15 cellular contexts compared by ENCODE assay signal in genomic region chr17:14305785-14306496, GRCh38. TPM values are rescaled to one million over a fixed set of nuclear protein-coding genes. Genes with fewer than 3 reads are reported as not detected.
A peak's percentile ranks its signal among the peaks of the same experiment; 100 is the strongest.
DNase-seq lines count a peak whose midpoint lies in the region; ATAC-seq, FAIRE-seq and TF ChIP-seq lines count a peak whose summit lies in the region.
"Had no signal": no experiment of that assay in that cellular context is flagged by ENCODE, and none has a peak within 500 bp of the region (broad histone marks: within the 10 kb centered on the region; RNA-seq: fewer than 3 reads in every experiment).

No MANE protein-coding gene starts in this region.

- peaks cover 12% of the 10 kb centered on the region for H3K4me1 ChIP-seq in A549
- peaks cover 42% of the 10 kb centered on the region for H3K4me1 ChIP-seq in DND-41 (ENCODE audit: insufficient read depth, low read length)
- H3K4me1 ChIP-seq in right lobe of liver, result peaks cover 0 to 40% (median 19%) of the 10 kb centered on the region in 4 donors

- WGBS in A549 (ENCODE audit: missing lambda C conversion rate), result 44% methylated on average over 6 of the region's 6 CpGs
- 39% methylated on average over 6 of the region's 6 CpGs for WGBS in right lobe of liver (ENCODE audit: insufficient coverage, low coverage, low lambda C conversion rate, missing lambda C conversion rate)

- no peak overlapping the region for H3K27ac Mint-ChIP-seq in activated T-helper 1 cell treated with anti-CD3 and anti-CD28 coated beads, Interleukin-12 subunit alpha, Interleukin-12 subunit beta, Interleukin-2, Interleukin-4 antibody, amounts not matched to agents 30 ng/mL and 10 ng/mL and 1 ng/mL, durations not matched to agents 14 hours and 24 hours and 36 hours
- H3K27ac Mint-ChIP-seq: memory B cell, progenitor cell of endocrine pancreas had no signal

- TF ChIP-seq RAD21 in A549 (conservative IDR thresholded peaks at IDR 0.05 in 1 of 2, IDR thresholded peaks at IDR 0.05 in 1 of 2), result no peak

- H2AFZ ChIP-seq in DND-41 (ENCODE audit: low read depth, low read length), result no peak overlapping the region

- H3K4me2 ChIP-seq in A549, result no peak overlapping the region
- H3K4me2 ChIP-seq in DND-41 (ENCODE audit: insufficient read depth, low read length), result peak overlapping the region; percentile 29

- H3K9me3 Mint-ChIP-seq in activated T-helper 1 cell treated with anti-CD3 and anti-CD28 coated beads, Interleukin-12 subunit alpha, Interleukin-12 subunit beta, Interleukin-2, Interleukin-4 antibody, amounts not matched to agents 30 ng/mL and 10 ng/mL and 1 ng/mL, durations not matched to agents 14 hours and 24 hours and 36 hours, result no peaks in the 10 kb centered on the region

- H3K4me3 Mint-ChIP-seq in activated T-helper 1 cell treated with anti-CD3 and anti-CD28 coated beads, Interleukin-12 subunit alpha, Interleukin-12 subunit beta, Interleukin-2, Interleukin-4 antibody, amounts not matched to agents 30 ng/mL and 10 ng/mL and 1 ng/mL, durations not matched to agents 14 hours and 24 hours and 36 hours, result peak overlapping the region; percentile 86
- H3K4me3 Mint-ChIP-seq: memory B cell had no signal

- H3K4me3 ChIP-seq in A549 (no peak overlapping the region), DND-41 (ENCODE audit: low read depth in 1 of 2, low read length in 2 of 2) (0 out of 4 replicates have a peak overlapping the region, but pooled peaks of 1 of the 2 experiments have one; percentile 7), right lobe of liver (no peak overlapping the region)

- DNase-seq in A549 (ENCODE audit: low read depth in 1 of 2, low spot score in 1 of 2) (no peak), DND-41 (no peak), right lobe of liver (no peak), GM19239 (ENCODE audit: insufficient read length, low spot score) (no peak)
- DNase-seq in activated T-helper 1 cell treated with anti-CD3 and anti-CD28 coated beads, Interleukin-12 subunit alpha, Interleukin-12 subunit beta, Interleukin-2, Interleukin-4 antibody, amounts not matched to agents 30 ng/mL and 10 ng/mL and 1 ng/mL, durations not matched to agents 14 hours and 24 hours and 36 hours (ENCODE audit: low spot score), result no peak
- no peak for DNase-seq in effector CD8-positive, alpha-beta T cell (lab: John Stamatoyannopoulos, UW)
- DNase-seq: NCI-H2029, NCI-H526 treated with DMSO at 0.1 percent for 48 hours had no signal

- TF ChIP-seq EP300 in A549 (IDR thresholded peaks at IDR 0.05), result no peak

- H3K9me3 ChIP-seq in A549 (no peaks in the 10 kb centered on the region), DND-41 (ENCODE audit: insufficient read depth, low read length, severe bottlenecking) (no peaks in the 10 kb centered on the region), right lobe of liver (no peaks in the 10 kb centered on the region)

- H3K4me1 Mint-ChIP-seq in activated T-helper 1 cell treated with anti-CD3 and anti-CD28 coated beads, Interleukin-12 subunit alpha, Interleukin-12 subunit beta, Interleukin-2, Interleukin-4 antibody, amounts not matched to agents 30 ng/mL and 10 ng/mL and 1 ng/mL, durations not matched to agents 14 hours and 24 hours and 36 hours (ENCODE audit: low read depth), result peaks cover 59% of the 10 kb centered on the region

- H3K79me2 ChIP-seq in DND-41 (ENCODE audit: insufficient read depth, low read length), result peaks cover 99% of the 10 kb centered on the region

- TF ChIP-seq POLR2A in A549 (IDR thresholded peaks at IDR 0.05; ENCODE audit: low read length) (no peak), right lobe of liver (IDR thresholded peaks at IDR 0.05) (no peak)

- FAIRE-seq in A549 (lab: Jason Lieb, UNC) (peak; percentile 13), GM19239 (lab: Jason Lieb, UNC) (no peak)
- FAIRE-seq: colon had no signal

- H3K9ac ChIP-seq in DND-41 (ENCODE audit: low read depth, low read length), result no peak overlapping the region

- no peak for ATAC-seq in A549
- no peak for ATAC-seq in DND-41 (ENCODE audit: insufficient read depth, low read depth)
- ATAC-seq in right lobe of liver, result no peak
- ATAC-seq in HG03175 (IDR thresholded peaks at IDR 0.05; ENCODE audit: unreplicated experiment), result no peak
- ATAC-seq in HG02884 (IDR thresholded peaks at IDR 0.05; ENCODE audit: unreplicated experiment), result no peak

- peaks cover 40% of the 10 kb centered on the region for H3K36me3 Mint-ChIP-seq in activated T-helper 1 cell treated with anti-CD3 and anti-CD28 coated beads, Interleukin-12 subunit alpha, Interleukin-12 subunit beta, Interleukin-2, Interleukin-4 antibody, amounts not matched to agents 30 ng/mL and 10 ng/mL and 1 ng/mL, durations not matched to agents 14 hours and 24 hours and 36 hours (ENCODE audit: low read depth)
- H3K36me3 Mint-ChIP-seq: memory B cell had no signal

- H3K27ac ChIP-seq in A549, result no peak overlapping the region
- peak overlapping the region; percentile 6; the same call in 1 of the 2 replicates for H3K27ac ChIP-seq in DND-41 (ENCODE audit: low read length)
- peak overlapping the region; percentile 38 to 93 (median 47) for H3K27ac ChIP-seq in right lobe of liver
- H3K27ac ChIP-seq: HL-60, RWPE1 had no signal

- POLR2A ChIA-PET in A549 (lab: Yijun Ruan, JAX), result no interaction called here

- TF ChIP-seq CTCF in A549 (IDR thresholded peaks at IDR 0.05) (no peak), DND-41 (IDR thresholded peaks at IDR 0.05; ENCODE audit: borderline replicate concordance, extremely low read depth, low read length, poor library complexity, severe bottlenecking) (no peak), right lobe of liver (IDR thresholded peaks at IDR 0.05) (no peak)

- intact Hi-C loops in activated T-helper 1 cell treated with anti-CD3 and anti-CD28 coated beads, Interleukin-12 subunit alpha, Interleukin-12 subunit beta, Interleukin-2, Interleukin-4 antibody, amounts not matched to agents 30 ng/mL and 10 ng/mL and 1 ng/mL, durations not matched to agents 14 hours and 24 hours and 36 hours (cut with micrococcal nuclease), result loop anchor here (10.0 kb wide), 2 partner anchors 509 to 971 kb away; no protein-coding TSS in a partner anchor
- intact Hi-C loops in right lobe of liver (cut with DNase I), result no loop called here

- peaks cover 1% of the 10 kb centered on the region for H3K27me3 Mint-ChIP-seq in activated T-helper 1 cell treated with anti-CD3 and anti-CD28 coated beads, Interleukin-12 subunit alpha, Interleukin-12 subunit beta, Interleukin-2, Interleukin-4 antibody, amounts not matched to agents 30 ng/mL and 10 ng/mL and 1 ng/mL, durations not matched to agents 14 hours and 24 hours and 36 hours (ENCODE audit: insufficient read depth)

- H4K20me1 ChIP-seq in DND-41 (ENCODE audit: insufficient read depth, low read length), result peaks cover 14% of the 10 kb centered on the region; the same call in 1 of the 2 replicates

- H3K27me3 ChIP-seq in DND-41 (ENCODE audit: insufficient read depth, low read length, poor library complexity), result no peaks in the 10 kb centered on the region
- no peaks in the 10 kb centered on the region for H3K27me3 ChIP-seq in right lobe of liver

- CTCF ChIA-PET in A549 (lab: Yijun Ruan, JAX), result interaction anchor here (0.8 to 1.4 kb wide), 5 partner anchors 9 to 621 kb away, joined by 3 to 5 read pairs (median 3); no protein-coding TSS in a partner anchor

- H3K36me3 ChIP-seq in DND-41 (ENCODE audit: insufficient read depth, low read length), result peaks cover 12% of the 10 kb centered on the region
- no peaks in the 10 kb centered on the region for H3K36me3 ChIP-seq in right lobe of liver

TF ChIP-seq in A549, 52 proteins besides CTCF, POLR2A, EP300 and RAD21:
- TF ChIP-seq RNF2 (IDR thresholded peaks at IDR 0.05; ENCODE audit: borderline replicate concordance, low read depth) (no peak), CHD2 (IDR thresholded peaks at IDR 0.05; ENCODE audit: low read length, partially characterized antibody) (no peak), FOSB (CRISPR knock-in tag; IDR thresholded peaks at IDR 0.05) (no peak)
TF ChIP-seq in A549: peak in this region for 0.

RNA-seq across cellular contexts. Expression of gene HS3ST3B1, which starts 5.1 kb away (rescaled TPM):
- polyA plus RNA-seq in A549 (2011; rRNA removed), result 0.44 and 0.67 TPM in 2 replicates
- polyA plus RNA-seq in A549 (2012; cell fraction: cytosol; rRNA removed), result 0.13 and 0.22 TPM in 2 replicates
- 0.26 and 0.34 TPM in 2 replicates for polyA plus RNA-seq in A549 (2012; cell fraction: nucleus; rRNA removed)
- polyA plus RNA-seq in A549 (2017; fragmentation: RNase III; extraction: RNeasy Plus Mini Kit Qiagen cat#74134 plus additional on column Dnase treatment), result 0.11 to 0.18 TPM (median 0.15 TPM) in 3 replicates
- polyA minus RNA-seq in A549 (2011; rRNA and poly(A)+ RNA removed), result 0.88 and 0.95 TPM in 2 replicates
- 32.3 and 33.8 TPM in 2 replicates for total RNA-seq in activated T-helper 1 cell treated with anti-CD3 and anti-CD28 coated beads, Interleukin-12 subunit alpha, Interleukin-12 subunit beta, Interleukin-2, Interleukin-4 antibody, amounts not matched to agents 30 ng/mL and 10 ng/mL and 1 ng/mL, durations not matched to agents 14 hours and 24 hours and 36 hours
- 10 to 100 TPM; 22.5 to 36.6 (median 28.2) TPM for total RNA-seq in right lobe of liver

Comparison
In these comparisons a context has a peak if more than half of its experiments do, and no peak if none do; other contexts are left out.
1. H3K27ac ChIP-seq: peak in DND-41 (single experiment) and right lobe of liver (3 of 3); none in A549 (0 of 2).